In genomic region chr19:3434630-3435553, GRCh38 we compare ENCODE assay signal across 9 cellular contexts. TPM values are rescaled to one million over a fixed set of nuclear protein-coding genes. Genes with fewer than 3 reads are reported as not detected.
DNase-seq lines count a peak whose midpoint lies in the region; ATAC-seq and TF ChIP-seq lines count a peak whose summit lies in the region.
"Had no signal": no experiment of that assay in that cellular context is flagged by ENCODE, and none has a peak within 500 bp of the region (broad histone marks: within the 10 kb centered on the region; RNA-seq: fewer than 3 reads in every experiment).

No MANE protein-coding gene starts in this region.

- CTCF ChIA-PET in OCI-LY7 (lab: Charles Lee; ENCODE audit: unreplicated experiment), result no interaction called here

- H3K36me3 ChIP-seq in HUES48 (ENCODE audit: control insufficient read depth, insufficient read depth, low read length), result no peaks in the 10 kb centered on the region
- H3K36me3 ChIP-seq in OCI-LY7 (ENCODE audit: insufficient read depth, low read length), result no peaks in the 10 kb centered on the region
- H3K36me3 ChIP-seq in muscle layer of colon (ENCODE audit: insufficient read depth, low read length), result peaks cover 46% of the 10 kb centered on the region

- no peaks in the 10 kb centered on the region for H3K27me3 ChIP-seq in HUES48 (ENCODE audit: control insufficient read depth, insufficient read depth, low read length)
- no peaks in the 10 kb centered on the region for H3K27me3 ChIP-seq in muscle layer of colon (ENCODE audit: control insufficient read depth in 1 of 2, insufficient read depth in 2 of 2, low read length in 2 of 2)

- no peaks in the 10 kb centered on the region for H3K79me2 ChIP-seq in OCI-LY7 (ENCODE audit: insufficient read depth, low read depth, low read length)

- H3K9ac ChIP-seq in HUES48 (ENCODE audit: low read depth, low read length) (peak overlapping the region; percentile 89), muscle layer of colon (ENCODE audit: low read length) (peak overlapping the region; percentile 64)

- peak; percentile 97 for DNase-seq in COLO668 (lab: John Stamatoyannopoulos, UW; ENCODE audit: unreplicated experiment)
- peak; percentile 99 for DNase-seq in OCI-LY7 (ENCODE audit: low spot score)
- DNase-seq in activated T-cell treated with anti-CD3 and anti-CD28 coated beads, Interleukin-2, amount 50 U/mL, for 48 hours, result peak; percentile 97 to 98
- peak; percentile 97 for DNase-seq in stimulated activated CD8-positive, alpha-beta memory T cell treated with anti-CD3 and anti-CD28 coated beads, Interleukin-4, amount 100 ng/mL, for 48 hours

- H3K9me3 ChIP-seq in HUES48 (ENCODE audit: control insufficient read depth, insufficient read depth, low read length) (no peaks in the 10 kb centered on the region), OCI-LY7 (ENCODE audit: low read length) (no peaks in the 10 kb centered on the region), muscle layer of colon (ENCODE audit: low read length) (no peaks in the 10 kb centered on the region)

- peak overlapping the region; percentile 88 for H3K4me2 ChIP-seq in OCI-LY7 (ENCODE audit: low read length)

- intact Hi-C loops in OCI-LY7 (cut with micrococcal nuclease; ENCODE audit: unreplicated experiment), result loop anchor here (1.0 to 5.0 kb wide), 2 partner anchors 128 to 159 kb away; no protein-coding TSS in a partner anchor

- H3K9me2 ChIP-seq in OCI-LY7 (ENCODE audit: insufficient read depth, low read length), result no peaks in the 10 kb centered on the region

- H3K4me3 ChIP-seq in HUES48 (ENCODE audit: low read depth, low read length) (peak overlapping the region; percentile 86), OCI-LY7 (ENCODE audit: low read depth, low read length, poor library complexity, severe bottlenecking) (peak overlapping the region; percentile 86), muscle layer of colon (ENCODE audit: low read depth in 1 of 2, low read length in 2 of 2) (peak overlapping the region; percentile 9 to 55)

- H3K27ac ChIP-seq in HUES48 (ENCODE audit: low read depth, low read length) (peak overlapping the region; percentile 96), OCI-LY7 (ENCODE audit: low read depth, low read length, poor library complexity, severe bottlenecking) (peak overlapping the region; percentile 54), muscle layer of colon (ENCODE audit: low read depth, low read length) (peak overlapping the region; percentile 70)

- no TSS peak for BruUV-seq in OCI-LY7 (replicated peaks; lab: Mats Ljungman, UMichigan)

- no peaks in the 10 kb centered on the region for H3K4me1 ChIP-seq in HUES48 (ENCODE audit: control insufficient read depth, insufficient read depth, low read length)
- peaks cover 6% of the 10 kb centered on the region for H3K4me1 ChIP-seq in OCI-LY7 (ENCODE audit: insufficient read depth, low read length, poor library complexity, severe bottlenecking)
- H3K4me1 ChIP-seq in muscle layer of colon (ENCODE audit: insufficient read depth, low read length), result peaks cover 43% of the 10 kb centered on the region

- no peaks in the 10 kb centered on the region for H4K20me1 ChIP-seq in OCI-LY7 (ENCODE audit: insufficient read depth, low read length)

- peak; percentile 92 for ATAC-seq in GM21381 (IDR thresholded peaks at IDR 0.05; ENCODE audit: unreplicated experiment)
- peak; percentile 95 for ATAC-seq in esophagus mucosa

- H2AFZ ChIP-seq in OCI-LY7 (ENCODE audit: low read length), result peak overlapping the region; percentile 90

- POLR2A ChIA-PET in OCI-LY7 (lab: Charles Lee), result no interaction called here

- TF ChIP-seq CTCF in OCI-LY7 (conservative IDR thresholded peaks at IDR 0.05; ENCODE audit: low read length), result no peak

RNA-seq across cellular contexts. Expression of gene SMIM24, which starts 45.4 kb away (rescaled TPM):
- total RNA-seq in OCI-LY7 (2014; rRNA removed; shearing (Covaris generic)), result 9.9 and 14.4 TPM in 2 replicates
- 6.8 and 11.3 TPM in 2 replicates for total RNA-seq in OCI-LY7 (2022)
- not detected for total RNA-seq in esophagus mucosa
- total RNA-seq: subcutaneous adipose tissue had no signal

RNA-seq across cellular contexts. Expression of gene SMIM44, which starts 48.3 kb away (rescaled TPM):
- total RNA-seq in OCI-LY7 (2014; rRNA removed; shearing (Covaris generic)), result not detected in 2 replicates
- not detected in 2 replicates for total RNA-seq in OCI-LY7 (2022)
- not detected for total RNA-seq in esophagus mucosa
- total RNA-seq: subcutaneous adipose tissue had no signal

Comparison
In these comparisons a context has a peak if more than half of its experiments do, and no peak if none do; other contexts are left out.
1. Peak in every context shown above with its lines: DNase-seq, ATAC-seq, H3K4me3 ChIP-seq and H3K27ac ChIP-seq.
2. H3K4me3 ChIP-seq: peak in every context shown above with its lines; median percentile 86 in HUES48; 86 in OCI-LY7; 32 in muscle layer of colon.